Comparison of ENCODE assay signal across 11 cellular contexts in genomic region chr2:32425719-32426141, GRCh38.
A peak's percentile ranks its signal among the peaks of the same experiment; 100 is the strongest.
DNase-seq lines count a peak whose midpoint lies in the region; ATAC-seq and TF ChIP-seq lines count a peak whose summit lies in the region.
"Had no signal": no experiment of that assay in that cellular context is flagged by ENCODE, and none has a peak within 500 bp of the region (broad histone marks: within the 10 kb centered on the region; RNA-seq: fewer than 3 reads in every experiment).

No MANE protein-coding gene starts in this region.

- CTCF ChIA-PET in Calu3 (lab: Charles Lee), result no interaction called here

- ATAC-seq in heart left ventricle (peak in 3 of 4 donors; percentile 27 to 38 (median 35)), Right ventricle myocardium superior (ENCODE audit: poor library complexity) (no peak), thoracic aorta (ENCODE audit: insufficient number of reproducible peaks, low FRiP score, low read depth) (no peak)
- ATAC-seq: CD8-positive, alpha-beta T cell had no signal

- no peak for TF ChIP-seq POLR2A in heart left ventricle (IDR thresholded peaks at IDR 0.05)

- peaks cover 0 to 61% (median 28%) of the 10 kb centered on the region in 12 donors for H3K4me1 ChIP-seq in heart left ventricle
- H3K4me1 ChIP-seq in thoracic aorta (ENCODE audit: control insufficient read depth in 1 of 2, low read depth in 2 of 2), result peaks cover 59 to 68% of the 10 kb centered on the region in 2 donors

- H3K27ac Mint-ChIP-seq in activated naive CD8-positive, alpha-beta T cell, result peak overlapping the region; percentile 64
- H3K27ac Mint-ChIP-seq in Calu3 (ENCODE audit: unreplicated experiment), result no peak overlapping the region
- H3K27ac Mint-ChIP-seq: activated naive CD8-positive, alpha-beta T cell treated with anti-CD3 and anti-CD28 coated beads, Interleukin-2, amount 10 ng/mL, durations not matched to agents 7 days and 5 days had no signal

- TF ChIP-seq CTCF in heart left ventricle (IDR thresholded peaks at IDR 0.05) (no peak), thoracic aorta (IDR thresholded peaks at IDR 0.05) (no peak), Calu3 (IDR thresholded peaks at IDR 0.05; ENCODE audit: unreplicated experiment) (no peak)

- BruUV-seq in Calu3 (replicated peaks; lab: Mats Ljungman, UMichigan), result no TSS peak

- H3K36me3 Mint-ChIP-seq in activated naive CD8-positive, alpha-beta T cell, result peaks cover 19% of the 10 kb centered on the region
- peaks cover 5% of the 10 kb centered on the region for H3K36me3 Mint-ChIP-seq in Calu3 (ENCODE audit: insufficient read depth, unreplicated experiment)

- H3K27me3 Mint-ChIP-seq in activated naive CD8-positive, alpha-beta T cell, result no peaks in the 10 kb centered on the region
- H3K27me3 Mint-ChIP-seq in Calu3 (ENCODE audit: unreplicated experiment), result no peaks in the 10 kb centered on the region
- H3K27me3 Mint-ChIP-seq: activated naive CD8-positive, alpha-beta T cell treated with anti-CD3 and anti-CD28 coated beads, Interleukin-2, amount 10 ng/mL, durations not matched to agents 7 days and 5 days had no signal

- WGBS in heart left ventricle, 4 donors, result 70 to 88% (median 77%) methylated on average over 2 of the region's 2 CpGs

- H3K36me3 ChIP-seq in heart left ventricle (peaks cover 0 to 14% (median under 1%) of the 10 kb centered on the region in 9 donors), thoracic aorta (no peaks in the 10 kb centered on the region)

- no peaks in the 10 kb centered on the region for H3K9me3 Mint-ChIP-seq in activated naive CD8-positive, alpha-beta T cell (ENCODE audit: low read depth)
- H3K9me3 Mint-ChIP-seq in Calu3 (ENCODE audit: low read depth, unreplicated experiment), result no peaks in the 10 kb centered on the region
- H3K9me3 Mint-ChIP-seq: CD8-positive, alpha-beta T cell had no signal

- H3K4me3 Mint-ChIP-seq in activated naive CD8-positive, alpha-beta T cell, result peak overlapping the region; percentile 0
- no peak overlapping the region for H3K4me3 Mint-ChIP-seq in Calu3 (ENCODE audit: low read depth, unreplicated experiment)
- H3K4me3 Mint-ChIP-seq: activated naive CD8-positive, alpha-beta T cell treated with anti-CD3 and anti-CD28 coated beads, Interleukin-2, amount 10 ng/mL, durations not matched to agents 7 days and 5 days; CD8-positive, alpha-beta T cell had no signal

- H3K27me3 ChIP-seq in heart left ventricle (no peaks in the 10 kb centered on the region), thoracic aorta (replicated peaks; ENCODE audit: insufficient read depth) (no peaks in the 10 kb centered on the region)

- H3K9me3 ChIP-seq in heart left ventricle (no peaks in the 10 kb centered on the region), thoracic aorta (no peaks in the 10 kb centered on the region)

- peak overlapping the region in 1 of 12 donors; percentile 0 for H3K27ac ChIP-seq in heart left ventricle
- peak overlapping the region; percentile 69 to 77 for H3K27ac ChIP-seq in thoracic aorta

- H3K4me3 ChIP-seq in heart left ventricle (no peak overlapping the region), thoracic aorta (peak overlapping the region; percentile 57)

- DNase-seq in heart left ventricle (no peak), Right ventricle myocardium superior (no peak), iris pigment epithelial cell (ENCODE audit: low read depth) (peak; percentile 76), thoracic aorta (ENCODE audit: low spot score) (no peak), NCI-H526 treated with DMSO at 0.1 percent for 48 hours (lab: John Stamatoyannopoulos, UW) (no peak), Calu3 (no peak), SK-N-DZ (ENCODE audit: low spot score) (no peak)
- DNase-seq: activated naive CD8-positive, alpha-beta T cell treated with anti-CD3 and anti-CD28 coated beads, Interleukin-2, amount 10 ng/mL, durations not matched to agents 7 days and 5 days; CD8-positive, alpha-beta T cell; foreskin melanocyte had no signal

- H3K4me1 Mint-ChIP-seq in activated naive CD8-positive, alpha-beta T cell (ENCODE audit: low read depth), result peaks cover 59% of the 10 kb centered on the region
- H3K4me1 Mint-ChIP-seq in Calu3 (ENCODE audit: low read depth, unreplicated experiment), result peaks cover 38% of the 10 kb centered on the region

- intact Hi-C loops in heart left ventricle (cut with DNase I) (no loop called here), Right ventricle myocardium superior (cut with DNase I) (no loop called here), Calu3 (cut with micrococcal nuclease; ENCODE audit: unreplicated experiment) (no loop called here)

Comparison
In these comparisons a context has a peak if more than half of its experiments do, and no peak if none do; other contexts are left out.
1. ATAC-seq: peak in heart left ventricle (3 of 4); none in Right ventricle myocardium superior (single experiment) and thoracic aorta (single experiment).